Comparison of ENCODE assay signal across 19 cellular contexts in genomic region chr6:135826225-135826804, GRCh38. TPM values are rescaled to one million over a fixed set of nuclear protein-coding genes. Genes with fewer than 3 reads are reported as not detected.
A peak's percentile ranks its signal among the peaks of the same experiment; 100 is the strongest.
DNase-seq lines count a peak whose midpoint lies in the region; ATAC-seq, FAIRE-seq and TF ChIP-seq lines count a peak whose summit lies in the region.
"Had no signal": no experiment of that assay in that cellular context is flagged by ENCODE, and none has a peak within 500 bp of the region (broad histone marks: within the 10 kb centered on the region; RNA-seq: fewer than 3 reads in every experiment).

No MANE protein-coding gene starts in this region.

- no peaks in the 10 kb centered on the region for H3K9me2 ChIP-seq in neural cell (ENCODE audit: insufficient read depth, low read length)

- H4K8ac ChIP-seq in H1 (ENCODE audit: extremely low read depth, insufficient read depth, low read length) (no peak overlapping the region), neuronal stem cell (ENCODE audit: low read depth, low read length) (no peak overlapping the region)

- no peak for TF ChIP-seq POLR2A in H1 (IDR thresholded peaks at IDR 0.05; ENCODE audit: control extremely low read depth in 1 of 2, low read depth in 2 of 2, low read length in 2 of 2)
- no peak for TF ChIP-seq POLR2A in breast epithelium (IDR thresholded peaks at IDR 0.05)

- no peak overlapping the region; the same call in 1 of the 2 replicates for H2BK12ac ChIP-seq in H1 (ENCODE audit: low read depth, low read length)
- no peak overlapping the region for H2BK12ac ChIP-seq in neuronal stem cell (ENCODE audit: low read length)

- TF ChIP-seq EP300 in H1 (IDR thresholded peaks at IDR 0.05; ENCODE audit: borderline replicate concordance in 1 of 2, low read depth in 2 of 2, low read length in 2 of 2), result no peak
- peak; percentile 64 for TF ChIP-seq EP300 in neural cell (conservative IDR thresholded peaks at IDR 0.05; ENCODE audit: poor library complexity, severe bottlenecking)

- ATAC-seq in lower lobe of right lung, result no peak
- ATAC-seq: GM12878 had no signal

- H3K23ac ChIP-seq in H1 (ENCODE audit: insufficient read length), result no peak overlapping the region
- no peak overlapping the region for H3K23ac ChIP-seq in neuronal stem cell (ENCODE audit: low read depth, low read length, poor library complexity)

- H3K14ac ChIP-seq in H1 (ENCODE audit: insufficient read length) (no peak overlapping the region), neuronal stem cell (ENCODE audit: low read length) (no peak overlapping the region)

- H4K20me1 ChIP-seq in H1 (replicated peaks in 1 of 2; ENCODE audit: control insufficient read depth in 1 of 2, insufficient read depth in 2 of 2, low read length in 2 of 2) (no peaks in the 10 kb centered on the region), neural cell (ENCODE audit: insufficient read depth) (no peaks in the 10 kb centered on the region)
- H4K20me1 ChIP-seq: BLaER1 had no signal

- H3K4me2 ChIP-seq in H1 (ENCODE audit: insufficient read depth in 1 of 2, low read depth in 2 of 2, low read length in 2 of 2), result peak overlapping the region; percentile 53 to 72
- no peak overlapping the region for H3K4me2 ChIP-seq in neural cell (ENCODE audit: low read length)
- H3K4me2 ChIP-seq in neuronal stem cell (ENCODE audit: insufficient read depth, low read length, poor library complexity, severe bottlenecking), result no peak overlapping the region
- H3K4me2 ChIP-seq: BLaER1 had no signal

- 49% methylated on average over 7 of the region's 7 CpGs; no CpG with 5 or more reads in 1 of the 2 experiments for WGBS in H1 (ENCODE audit: extremely low coverage in 1 of 2, insufficient coverage in 1 of 2, insufficient read length in 1 of 2, insufficient replicate concordance in 2 of 2, low coverage in 1 of 2, low lambda C conversion rate in 2 of 2, missing lambda C conversion rate in 1 of 2), 2 experiments
- no CpG with 5 or more reads among the region's 7 CpGs for WGBS in neuronal stem cell (ENCODE audit: extremely low coverage in 2 of 2, insufficient read length in 2 of 2, insufficient replicate concordance in 1 of 2), 2 donors

- no peak overlapping the region for H3K56ac ChIP-seq in H1 (replicated peaks; ENCODE audit: insufficient read length, low read depth, low read length)

- H3K9ac ChIP-seq in H1 (replicated peaks in 1 of 4; ENCODE audit: extremely low read depth in 1 of 4, low read depth in 3 of 4, low read length in 3 of 4) (no peak overlapping the region), neural cell (ENCODE audit: low read length) (no peak overlapping the region), neuronal stem cell (ENCODE audit: low read depth, low read length, poor library complexity) (no peak overlapping the region)
- H3K9ac ChIP-seq: BLaER1 had no signal

- H3K23me2 ChIP-seq in H1 (ENCODE audit: low read depth, low read length), result no peaks in the 10 kb centered on the region

- no peaks in the 10 kb centered on the region for H3K36me3 ChIP-seq in H1 (ENCODE audit: control insufficient read depth in 2 of 4, insufficient read depth in 4 of 4, low read length in 3 of 4)
- H3K36me3 ChIP-seq in neural cell (ENCODE audit: insufficient read depth, low read length), result no peaks in the 10 kb centered on the region
- H3K36me3 ChIP-seq in neuronal stem cell (replicated peaks in 1 of 2; ENCODE audit: control insufficient read depth in 2 of 2, insufficient read depth in 2 of 2, low read length in 2 of 2), result no peaks in the 10 kb centered on the region
- H3K36me3 ChIP-seq in lower lobe of right lung, result no peaks in the 10 kb centered on the region
- no peaks in the 10 kb centered on the region for H3K36me3 ChIP-seq in breast epithelium
- H3K36me3 ChIP-seq: BLaER1 had no signal

- no peak overlapping the region for H2BK20ac ChIP-seq in H1 (ENCODE audit: low read length)

- TF ChIP-seq RAD21 in H1 (IDR thresholded peaks at IDR 0.05 in 1 of 2, conservative IDR thresholded peaks at IDR 0.05 in 1 of 2; ENCODE audit: low read depth in 2 of 2, low read length in 2 of 2), result no peak
- no peak for TF ChIP-seq RAD21 in neural cell (conservative IDR thresholded peaks at IDR 0.05)

- no peak for TF ChIP-seq CTCF in H1 (IDR thresholded peaks at IDR 0.05; ENCODE audit: control extremely low read depth in 1 of 3, insufficient read depth in 1 of 3, low read depth in 1 of 3, low read length in 3 of 3)
- no peak for TF ChIP-seq CTCF in neural cell (IDR thresholded peaks at IDR 0.05; ENCODE audit: poor library complexity, severe bottlenecking)
- no peak for TF ChIP-seq CTCF in lower lobe of right lung (IDR thresholded peaks at IDR 0.05)
- no peak for TF ChIP-seq CTCF in breast epithelium (IDR thresholded peaks at IDR 0.05)

- H4K91ac ChIP-seq in H1 (replicated peaks; ENCODE audit: insufficient read length, low read length), result no peak overlapping the region
- no peak overlapping the region for H4K91ac ChIP-seq in neuronal stem cell (ENCODE audit: low read depth, low read length, poor library complexity)

- H3K4me3 ChIP-seq in H1 (ENCODE audit: extremely low read depth in 1 of 4, insufficient read depth in 2 of 4, low read depth in 3 of 4, low read length in 4 of 4) (peak overlapping the region in 1 of 4 experiments; percentile 4; a peak in 1 of 8 replicates), neural cell (ENCODE audit: low read length) (peak overlapping the region; percentile 23), neuronal stem cell (ENCODE audit: low read length in 2 of 2) (peak overlapping the region in 1 of 2 donors; percentile 3), lower lobe of right lung (no peak overlapping the region), breast epithelium (no peak overlapping the region)
- H3K4me3 ChIP-seq: BLaER1, GM12878 had no signal

- H3K79me1 ChIP-seq in H1 (ENCODE audit: low read depth, low read length) (no peaks in the 10 kb centered on the region), neuronal stem cell (ENCODE audit: low read depth, low read length) (no peaks in the 10 kb centered on the region)

- no peak overlapping the region; the same call in 1 of the 2 replicates for H3K18ac ChIP-seq in H1 (ENCODE audit: extremely low read depth, low read length)
- H3K18ac ChIP-seq in neuronal stem cell (ENCODE audit: low read length), result no peak overlapping the region

- H4K5ac ChIP-seq in H1 (ENCODE audit: insufficient read length, low read depth, low read length), result no peak overlapping the region

- H2BK5ac ChIP-seq in H1 (ENCODE audit: low read depth, low read length), result no peak overlapping the region
- no peak overlapping the region for H2BK5ac ChIP-seq in neuronal stem cell (ENCODE audit: low read length)

- H2AFZ ChIP-seq in H1 (ENCODE audit: low read length) (peak overlapping the region; percentile 30; the same call in 1 of the 2 replicates), neural cell (ENCODE audit: low read depth, low read length) (no peak overlapping the region), neuronal stem cell (ENCODE audit: low read length) (peak overlapping the region; percentile 70)

- POLR2A ChIA-PET in H1 (lab: Charles Lee; ENCODE audit: partially characterized antibody), result interaction anchor here (0.6 kb wide), 1 partner anchor 417 kb away, joined by 3 read pairs; no protein-coding TSS in a partner anchor

- H3K4ac ChIP-seq in H1 (replicated peaks; ENCODE audit: insufficient read length, low read depth, low read length), result no peak overlapping the region
- H3K4ac ChIP-seq in neuronal stem cell (ENCODE audit: low read length), result no peak overlapping the region

- H3K27ac ChIP-seq in H1 (ENCODE audit: low read depth, low read length) (no peak overlapping the region), neural cell (ENCODE audit: low read length) (peak overlapping the region; percentile 36), neuronal stem cell (replicated peaks; ENCODE audit: low read length) (no peak overlapping the region), lower lobe of right lung (no peak overlapping the region), breast epithelium (no peak overlapping the region)
- H3K27ac ChIP-seq: BLaER1, HL-60 had no signal

- no peaks in the 10 kb centered on the region for H3F3A ChIP-seq in neural cell (ENCODE audit: insufficient read depth, low read length, poor library complexity, severe bottlenecking)

- H3K79me2 ChIP-seq in H1 (ENCODE audit: control insufficient read depth in 1 of 2, insufficient read depth in 2 of 2, low read length in 2 of 2) (no peaks in the 10 kb centered on the region), neural cell (replicated peaks; ENCODE audit: insufficient read depth, low read length) (no peaks in the 10 kb centered on the region)

- H3K9me3 ChIP-seq in H1 (ENCODE audit: insufficient read depth in 2 of 2, low read depth in 1 of 2, low read length in 1 of 2) (no peaks in the 10 kb centered on the region), neural cell (ENCODE audit: low read length) (no peaks in the 10 kb centered on the region), neuronal stem cell (replicated peaks in 1 of 2; ENCODE audit: control insufficient read depth in 2 of 2, insufficient read depth in 1 of 2, low read depth in 1 of 2, low read length in 2 of 2) (no peaks in the 10 kb centered on the region), lower lobe of right lung (no peaks in the 10 kb centered on the region), breast epithelium (no peaks in the 10 kb centered on the region)
- H3K9me3 ChIP-seq: BLaER1 had no signal

- H2AK5ac ChIP-seq in H1 (ENCODE audit: low read depth, low read length) (no peak overlapping the region), neuronal stem cell (ENCODE audit: low read depth, low read length) (no peak overlapping the region)

- H2BK120ac ChIP-seq in H1 (replicated peaks; ENCODE audit: low read depth, low read length) (no peak overlapping the region), neuronal stem cell (ENCODE audit: low read depth, low read length) (no peak overlapping the region)

- DNase-seq in ELF-1 (ENCODE audit: low read depth, low spot score) (peak; percentile 4), H1 (ENCODE audit: low read depth in 1 of 2, low spot score in 2 of 2) (no peak), neuronal stem cell (ENCODE audit: low spot score) (no peak), NCI-H345 treated with DMSO at 0.1 percent for 48 hours (lab: John Stamatoyannopoulos, UW; ENCODE audit: unreplicated experiment) (no peak), lower lobe of right lung (no peak), breast epithelium (ENCODE audit: low spot score in 2 of 2) (no peak)
- DNase-seq: 8988T; Calu3; CD4-positive, alpha-beta memory T cell; DMS79 treated with DMSO at 0.1 percent for 48 hours; HCEC 1CT had no signal

- H3K4me1 ChIP-seq in H1 (replicated peaks in 1 of 4; ENCODE audit: control insufficient read depth in 3 of 4, insufficient read depth in 4 of 4, low read length in 3 of 4) (peaks cover 0 to 6% (median 4%) of the 10 kb centered on the region in 4 experiments; a peak in 4 of 7 replicates), neuronal stem cell (ENCODE audit: control insufficient read depth in 2 of 2, insufficient read depth in 1 of 2, low read depth in 1 of 2, low read length in 2 of 2) (peaks cover 3 to 10% of the 10 kb centered on the region in 2 donors), lower lobe of right lung (no peaks in the 10 kb centered on the region), breast epithelium (no peaks in the 10 kb centered on the region)
- H3K4me1 ChIP-seq: BLaER1 had no signal

- intact Hi-C loops in lower lobe of right lung (cut with DNase I) (no loop called here), breast epithelium (cut with DNase I; ENCODE audit: low total_unique reads) (no loop called here)

- no peak for FAIRE-seq in H1 (lab: Jason Lieb, UNC)
- FAIRE-seq: GM12878, GM19239, H54 had no signal

- H2BK15ac ChIP-seq in H1 (ENCODE audit: low read length), result no peak overlapping the region
- no peak overlapping the region for H2BK15ac ChIP-seq in neuronal stem cell (ENCODE audit: low read length)

- CTCF ChIA-PET in H1 (lab: Charles Lee; ENCODE audit: partially characterized antibody), result interaction anchor here (0.7 to 1.1 kb wide), 3 partner anchors 15 to 150 kb away, joined by 3 read pairs; no protein-coding TSS in a partner anchor

- H3K27me3 ChIP-seq in H1 (replicated peaks in 1 of 4; ENCODE audit: control insufficient read depth in 3 of 4, extremely low read depth in 1 of 4, insufficient read depth in 3 of 4, low read length in 3 of 4) (peaks cover 0 to 1% (median 0%) of the 10 kb centered on the region in 4 experiments; a peak in 1 of 7 replicates), neural cell (ENCODE audit: insufficient read depth, low read depth, low read length) (no peaks in the 10 kb centered on the region), neuronal stem cell (ENCODE audit: control insufficient read depth in 3 of 3, insufficient read depth in 3 of 3, low read depth in 1 of 3, low read length in 3 of 3) (no peaks in the 10 kb centered on the region), lower lobe of right lung (ENCODE audit: low read depth) (no peaks in the 10 kb centered on the region), breast epithelium (no peaks in the 10 kb centered on the region)
- H3K27me3 ChIP-seq: BLaER1 had no signal

RNA-seq across cellular contexts. Expression of gene PDE7B, which starts 25.2 kb away (rescaled TPM):
- not detected in 2 replicates for total RNA-seq in H1 (2021; fragmentation: NEBNext Ultra II Directional; extraction: Animal tissue kit (Norgen Biotek cat#: 25700))
- polyA plus RNA-seq in H1 (2011; rRNA removed), result not detected in 2 replicates
- not detected for polyA plus RNA-seq in H1 (2011; cell fraction: cytosol; rRNA removed)
- not detected for polyA plus RNA-seq in H1 (2011; cell fraction: nucleus; rRNA removed)
- not detected in 4 replicates for polyA plus RNA-seq in H1 (2012, experiment 1 of 2)
- polyA plus RNA-seq in H1 (2012, experiment 2 of 2), result not detected
- polyA plus RNA-seq in H1 (2013, experiment 1 of 2), result not detected
- polyA plus RNA-seq in H1 (2013, experiment 2 of 2), result 0.02 TPM
- not detected in 2 replicates for polyA minus RNA-seq in H1 (2011; rRNA and poly(A)+ RNA removed)
- polyA minus RNA-seq in H1 (2011; cell fraction: cytosol; rRNA and poly(A)+ RNA removed), result not detected
- not detected for polyA minus RNA-seq in H1 (2011; cell fraction: nucleus; rRNA and poly(A)+ RNA removed)
- polyA plus RNA-seq in neural cell, result 5.9 and 7.6 TPM in 2 replicates
- polyA minus RNA-seq in neural cell, result 15.4 and 18.3 TPM in 2 replicates
- 0.14 TPM for polyA plus RNA-seq in neuronal stem cell (2013, experiment 1 of 2)
- 0.11 TPM for polyA plus RNA-seq in neuronal stem cell (2013, experiment 2 of 2)
- 2.2 TPM for total RNA-seq in lower lobe of right lung
- total RNA-seq in breast epithelium, result 1 to 10 TPM; 3.4 to 5.2 (median 5.1) TPM
- total RNA-seq: A673, G401, GM12878 had no signal
- polyA plus RNA-seq: GM12878 had no signal

Comparison
In these comparisons a context has a peak if more than half of its experiments do, and no peak if none do; other contexts are left out.
1. H3K4me2 ChIP-seq: peak in H1 (2 of 2); none in neural cell (single experiment) and neuronal stem cell (single experiment).